ENCODE assay signal across 2 cellular contexts in the genomic region with DNA sequence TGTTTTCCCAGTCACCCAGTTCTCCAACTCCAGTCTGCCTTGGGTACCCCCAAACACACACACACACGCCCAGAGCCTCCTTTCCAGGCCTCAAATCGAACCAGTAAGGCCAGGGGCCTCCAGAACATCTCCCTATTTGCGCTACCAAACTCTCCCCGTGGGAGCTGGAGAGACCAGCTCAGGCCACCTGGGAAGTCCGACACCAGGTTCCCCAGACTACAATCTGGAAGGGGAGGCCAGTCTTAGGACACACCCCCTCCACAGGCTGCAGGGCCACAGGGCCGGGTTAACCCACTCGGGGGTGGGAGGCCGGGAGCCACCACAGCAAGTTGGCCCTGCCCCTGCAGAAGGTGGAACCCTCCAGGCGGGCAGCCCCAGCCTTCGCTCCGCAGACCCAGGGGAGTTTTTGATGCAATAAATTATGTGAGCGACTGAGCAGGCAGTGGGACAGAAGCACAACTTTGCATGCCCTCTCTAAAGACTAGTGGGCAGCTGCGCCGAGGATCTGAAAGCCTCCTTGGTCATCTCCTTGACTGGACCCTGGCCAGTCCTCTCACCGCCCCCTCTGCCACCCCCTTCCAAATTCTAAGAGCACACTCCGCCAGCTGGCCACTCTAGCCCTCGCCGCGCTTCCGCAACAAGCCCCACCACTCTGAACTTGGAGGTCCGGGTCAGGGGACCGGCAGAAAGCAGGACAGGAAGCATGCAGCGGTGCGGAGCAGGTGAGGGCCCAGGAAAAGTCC.
TF ChIP-seq lines count a peak whose summit lies in the region.

No MANE protein-coding gene starts in this region.

TF ChIP-seq in HEK293, 187 proteins besides CTCF, POLR2A, EP300 and RAD21:
- TF ChIP-seq, protein P1, sequence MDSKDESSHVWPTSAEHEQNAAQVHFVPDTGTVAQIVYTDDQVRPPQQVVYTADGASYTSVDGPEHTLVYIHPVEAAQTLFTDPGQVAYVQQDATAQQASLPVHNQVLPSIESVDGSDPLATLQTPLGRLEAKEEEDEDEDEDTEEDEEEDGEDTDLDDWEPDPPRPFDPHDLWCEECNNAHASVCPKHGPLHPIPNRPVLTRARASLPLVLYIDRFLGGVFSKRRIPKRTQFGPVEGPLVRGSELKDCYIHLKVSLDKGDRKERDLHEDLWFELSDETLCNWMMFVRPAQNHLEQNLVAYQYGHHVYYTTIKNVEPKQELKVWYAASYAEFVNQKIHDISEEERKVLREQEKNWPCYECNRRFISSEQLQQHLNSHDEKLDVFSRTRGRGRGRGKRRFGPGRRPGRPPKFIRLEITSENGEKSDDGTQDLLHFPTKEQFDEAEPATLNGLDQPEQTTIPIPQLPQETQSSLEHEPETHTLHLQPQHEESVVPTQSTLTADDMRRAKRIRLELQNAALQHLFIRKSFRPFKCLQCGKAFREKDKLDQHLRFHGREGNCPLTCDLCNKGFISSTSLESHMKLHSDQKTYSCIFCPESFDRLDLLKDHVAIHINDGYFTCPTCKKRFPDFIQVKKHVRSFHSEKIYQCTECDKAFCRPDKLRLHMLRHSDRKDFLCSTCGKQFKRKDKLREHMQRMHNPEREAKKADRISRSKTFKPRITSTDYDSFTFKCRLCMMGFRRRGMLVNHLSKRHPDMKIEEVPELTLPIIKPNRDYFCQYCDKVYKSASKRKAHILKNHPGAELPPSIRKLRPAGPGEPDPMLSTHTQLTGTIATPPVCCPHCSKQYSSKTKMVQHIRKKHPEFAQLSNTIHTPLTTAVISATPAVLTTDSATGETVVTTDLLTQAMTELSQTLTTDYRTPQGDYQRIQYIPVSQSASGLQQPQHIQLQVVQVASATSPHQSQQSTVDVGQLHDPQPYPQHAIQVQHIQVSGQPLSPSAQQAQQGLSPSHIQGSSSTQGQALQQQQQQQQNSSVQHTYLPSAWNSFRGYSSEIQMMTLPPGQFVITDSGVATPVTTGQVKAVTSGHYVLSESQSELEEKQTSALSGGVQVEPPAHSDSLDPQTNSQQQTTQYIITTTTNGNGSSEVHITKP (tag by site-specific recombination; IDR thresholded peaks at IDR 0.05) = peak; percentile 40; the same call in 1 of the 2 replicates
- no peak for TF ChIP-seq ZNF202 (tag by site-specific recombination; IDR thresholded peaks at IDR 0.05; ENCODE audit: borderline replicate concordance)
- no peak for TF ChIP-seq ZNF433 (tag by site-specific recombination; IDR thresholded peaks at IDR 0.05; ENCODE audit: low read depth)
TF ChIP-seq in HEK293: peak in this region for 1.

TF ChIP-seq in HepG2, 621 proteins besides CTCF, POLR2A, EP300 and RAD21 (continues in another document):
- TF ChIP-seq ZNF556 (CRISPR knock-in tag; IDR thresholded peaks at IDR 0.05; ENCODE audit: borderline replicate concordance) (no peak), RORA (CRISPR knock-in tag; IDR thresholded peaks at IDR 0.05) (no peak), SNAI1 (CRISPR knock-in tag; IDR thresholded peaks at IDR 0.05; ENCODE audit: borderline replicate concordance) (0 out of 2 replicates have a peak, but pooled peaks have one; percentile 55), HOXA9 (CRISPR knock-in tag; IDR thresholded peaks at IDR 0.05; ENCODE audit: borderline replicate concordance) (peak; percentile 34; the same call in 1 of the 2 replicates), NAIF1 (CRISPR knock-in tag; IDR thresholded peaks at IDR 0.05; ENCODE audit: borderline replicate concordance) (peak; percentile 60; the same call in 1 of the 2 replicates), ZNF253 (CRISPR knock-in tag; IDR thresholded peaks at IDR 0.05; ENCODE audit: borderline replicate concordance) (peak; percentile 57; the same call in 1 of the 2 replicates), SSRP1 (CRISPR knock-in tag; IDR thresholded peaks at IDR 0.05) (peak; percentile 94; the same call in 1 of the 2 replicates), HNRNPLL (IDR thresholded peaks at IDR 0.05; ENCODE audit: low read depth, low read length, poor library complexity, severe bottlenecking) (peak; percentile 10), NFIC (IDR thresholded peaks at IDR 0.05; ENCODE audit: low read length) (no peak), ZSCAN21 (CRISPR knock-in tag; IDR thresholded peaks at IDR 0.05; ENCODE audit: borderline replicate concordance) (no peak; the same call in 1 of the 2 replicates), HMG20B (CRISPR knock-in tag; conservative IDR thresholded peaks at IDR 0.05) (no peak), ZNF598 (CRISPR knock-in tag; IDR thresholded peaks at IDR 0.05; ENCODE audit: borderline replicate concordance) (0 out of 2 replicates have a peak, but pooled peaks have one; percentile 47), ZMYM3 (CRISPR knock-in tag; IDR thresholded peaks at IDR 0.05) (no peak), ZNF547 (CRISPR knock-in tag; IDR thresholded peaks at IDR 0.05) (peak; percentile 22; the same call in 1 of the 2 replicates), ZSCAN29 (CRISPR knock-in tag; conservative IDR thresholded peaks at IDR 0.05) (0 out of 2 replicates have a peak, but pooled peaks have one; percentile 35), CCAR2 (optimal IDR thresholded peaks at IDR 0.05; ENCODE audit: low read depth, low read length) (peak; percentile 25), ZIK1 (CRISPR knock-in tag; IDR thresholded peaks at IDR 0.05; ENCODE audit: borderline replicate concordance, low read depth) (0 out of 2 replicates have a peak, but pooled peaks have one; percentile 48), ZNF337 (CRISPR knock-in tag; IDR thresholded peaks at IDR 0.05; ENCODE audit: borderline replicate concordance, low read depth) (peak; percentile 39; the same call in 1 of the 2 replicates), ZNF563 (CRISPR knock-in tag; IDR thresholded peaks at IDR 0.05) (peak; percentile 39; the same call in 1 of the 2 replicates), SUZ12 (IDR thresholded peaks at IDR 0.05; ENCODE audit: low read depth, low read length) (no peak), ZNF768 (CRISPR knock-in tag; IDR thresholded peaks at IDR 0.05) (0 out of 2 replicates have a peak, but pooled peaks have one; percentile 16)
- TF ChIP-seq, protein P2, sequence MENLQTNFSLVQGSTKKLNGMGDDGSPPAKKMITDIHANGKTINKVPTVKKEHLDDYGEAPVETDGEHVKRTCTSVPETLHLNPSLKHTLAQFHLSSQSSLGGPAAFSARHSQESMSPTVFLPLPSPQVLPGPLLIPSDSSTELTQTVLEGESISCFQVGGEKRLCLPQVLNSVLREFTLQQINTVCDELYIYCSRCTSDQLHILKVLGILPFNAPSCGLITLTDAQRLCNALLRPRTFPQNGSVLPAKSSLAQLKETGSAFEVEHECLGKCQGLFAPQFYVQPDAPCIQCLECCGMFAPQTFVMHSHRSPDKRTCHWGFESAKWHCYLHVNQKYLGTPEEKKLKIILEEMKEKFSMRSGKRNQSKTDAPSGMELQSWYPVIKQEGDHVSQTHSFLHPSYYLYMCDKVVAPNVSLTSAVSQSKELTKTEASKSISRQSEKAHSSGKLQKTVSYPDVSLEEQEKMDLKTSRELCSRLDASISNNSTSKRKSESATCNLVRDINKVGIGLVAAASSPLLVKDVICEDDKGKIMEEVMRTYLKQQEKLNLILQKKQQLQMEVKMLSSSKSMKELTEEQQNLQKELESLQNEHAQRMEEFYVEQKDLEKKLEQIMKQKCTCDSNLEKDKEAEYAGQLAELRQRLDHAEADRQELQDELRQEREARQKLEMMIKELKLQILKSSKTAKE (CRISPR knock-in tag; IDR thresholded peaks at IDR 0.05; ENCODE audit: borderline replicate concordance) = peak; percentile 16; the same call in 1 of the 2 replicates
- TF ChIP-seq, protein P3, sequence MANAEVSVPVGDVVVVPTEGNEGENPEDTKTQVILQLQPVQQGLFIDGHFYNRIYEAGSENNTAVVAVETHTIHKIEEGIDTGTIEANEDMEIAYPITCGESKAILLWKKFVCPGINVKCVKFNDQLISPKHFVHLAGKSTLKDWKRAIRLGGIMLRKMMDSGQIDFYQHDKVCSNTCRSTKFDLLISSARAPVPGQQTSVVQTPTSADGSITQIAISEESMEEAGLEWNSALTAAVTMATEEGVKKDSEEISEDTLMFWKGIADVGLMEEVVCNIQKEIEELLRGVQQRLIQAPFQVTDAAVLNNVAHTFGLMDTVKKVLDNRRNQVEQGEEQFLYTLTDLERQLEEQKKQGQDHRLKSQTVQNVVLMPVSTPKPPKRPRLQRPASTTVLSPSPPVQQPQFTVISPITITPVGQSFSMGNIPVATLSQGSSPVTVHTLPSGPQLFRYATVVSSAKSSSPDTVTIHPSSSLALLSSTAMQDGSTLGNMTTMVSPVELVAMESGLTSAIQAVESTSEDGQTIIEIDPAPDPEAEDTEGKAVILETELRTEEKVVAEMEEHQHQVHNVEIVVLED (CRISPR knock-in tag; IDR thresholded peaks at IDR 0.05; ENCODE audit: borderline replicate concordance) = 0 out of 2 replicates have a peak, but pooled peaks have one; percentile 28
- TF ChIP-seq, protein P4, sequence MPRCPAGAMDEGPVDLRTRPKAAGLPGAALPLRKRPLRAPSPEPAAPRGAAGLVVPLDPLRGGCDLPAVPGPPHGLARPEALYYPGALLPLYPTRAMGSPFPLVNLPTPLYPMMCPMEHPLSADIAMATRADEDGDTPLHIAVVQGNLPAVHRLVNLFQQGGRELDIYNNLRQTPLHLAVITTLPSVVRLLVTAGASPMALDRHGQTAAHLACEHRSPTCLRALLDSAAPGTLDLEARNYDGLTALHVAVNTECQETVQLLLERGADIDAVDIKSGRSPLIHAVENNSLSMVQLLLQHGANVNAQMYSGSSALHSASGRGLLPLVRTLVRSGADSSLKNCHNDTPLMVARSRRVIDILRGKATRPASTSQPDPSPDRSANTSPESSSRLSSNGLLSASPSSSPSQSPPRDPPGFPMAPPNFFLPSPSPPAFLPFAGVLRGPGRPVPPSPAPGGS (CRISPR knock-in tag; IDR thresholded peaks at IDR 0.05) = no peak; the same call in 1 of the 2 replicates
- TF ChIP-seq, protein P5, sequence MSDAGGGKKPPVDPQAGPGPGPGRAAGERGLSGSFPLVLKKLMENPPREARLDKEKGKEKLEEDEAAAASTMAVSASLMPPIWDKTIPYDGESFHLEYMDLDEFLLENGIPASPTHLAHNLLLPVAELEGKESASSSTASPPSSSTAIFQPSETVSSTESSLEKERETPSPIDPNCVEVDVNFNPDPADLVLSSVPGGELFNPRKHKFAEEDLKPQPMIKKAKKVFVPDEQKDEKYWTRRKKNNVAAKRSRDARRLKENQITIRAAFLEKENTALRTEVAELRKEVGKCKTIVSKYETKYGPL (CRISPR knock-in tag; IDR thresholded peaks at IDR 0.05) = no peak
- TF ChIP-seq, protein P6, sequence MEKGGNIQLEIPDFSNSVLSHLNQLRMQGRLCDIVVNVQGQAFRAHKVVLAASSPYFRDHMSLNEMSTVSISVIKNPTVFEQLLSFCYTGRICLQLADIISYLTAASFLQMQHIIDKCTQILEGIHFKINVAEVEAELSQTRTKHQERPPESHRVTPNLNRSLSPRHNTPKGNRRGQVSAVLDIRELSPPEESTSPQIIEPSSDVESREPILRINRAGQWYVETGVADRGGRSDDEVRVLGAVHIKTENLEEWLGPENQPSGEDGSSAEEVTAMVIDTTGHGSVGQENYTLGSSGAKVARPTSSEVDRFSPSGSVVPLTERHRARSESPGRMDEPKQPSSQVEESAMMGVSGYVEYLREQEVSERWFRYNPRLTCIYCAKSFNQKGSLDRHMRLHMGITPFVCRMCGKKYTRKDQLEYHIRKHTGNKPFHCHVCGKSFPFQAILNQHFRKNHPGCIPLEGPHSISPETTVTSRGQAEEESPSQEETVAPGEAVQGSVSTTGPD (CRISPR knock-in tag; IDR thresholded peaks at IDR 0.05) = 0 out of 2 replicates have a peak, but pooled peaks have one; percentile 0
- TF ChIP-seq, protein P1 (CRISPR knock-in tag; IDR thresholded peaks at IDR 0.05; ENCODE audit: low read depth) = 0 out of 2 replicates have a peak, but pooled peaks have one; percentile 33
- TF ChIP-seq, protein P7, sequence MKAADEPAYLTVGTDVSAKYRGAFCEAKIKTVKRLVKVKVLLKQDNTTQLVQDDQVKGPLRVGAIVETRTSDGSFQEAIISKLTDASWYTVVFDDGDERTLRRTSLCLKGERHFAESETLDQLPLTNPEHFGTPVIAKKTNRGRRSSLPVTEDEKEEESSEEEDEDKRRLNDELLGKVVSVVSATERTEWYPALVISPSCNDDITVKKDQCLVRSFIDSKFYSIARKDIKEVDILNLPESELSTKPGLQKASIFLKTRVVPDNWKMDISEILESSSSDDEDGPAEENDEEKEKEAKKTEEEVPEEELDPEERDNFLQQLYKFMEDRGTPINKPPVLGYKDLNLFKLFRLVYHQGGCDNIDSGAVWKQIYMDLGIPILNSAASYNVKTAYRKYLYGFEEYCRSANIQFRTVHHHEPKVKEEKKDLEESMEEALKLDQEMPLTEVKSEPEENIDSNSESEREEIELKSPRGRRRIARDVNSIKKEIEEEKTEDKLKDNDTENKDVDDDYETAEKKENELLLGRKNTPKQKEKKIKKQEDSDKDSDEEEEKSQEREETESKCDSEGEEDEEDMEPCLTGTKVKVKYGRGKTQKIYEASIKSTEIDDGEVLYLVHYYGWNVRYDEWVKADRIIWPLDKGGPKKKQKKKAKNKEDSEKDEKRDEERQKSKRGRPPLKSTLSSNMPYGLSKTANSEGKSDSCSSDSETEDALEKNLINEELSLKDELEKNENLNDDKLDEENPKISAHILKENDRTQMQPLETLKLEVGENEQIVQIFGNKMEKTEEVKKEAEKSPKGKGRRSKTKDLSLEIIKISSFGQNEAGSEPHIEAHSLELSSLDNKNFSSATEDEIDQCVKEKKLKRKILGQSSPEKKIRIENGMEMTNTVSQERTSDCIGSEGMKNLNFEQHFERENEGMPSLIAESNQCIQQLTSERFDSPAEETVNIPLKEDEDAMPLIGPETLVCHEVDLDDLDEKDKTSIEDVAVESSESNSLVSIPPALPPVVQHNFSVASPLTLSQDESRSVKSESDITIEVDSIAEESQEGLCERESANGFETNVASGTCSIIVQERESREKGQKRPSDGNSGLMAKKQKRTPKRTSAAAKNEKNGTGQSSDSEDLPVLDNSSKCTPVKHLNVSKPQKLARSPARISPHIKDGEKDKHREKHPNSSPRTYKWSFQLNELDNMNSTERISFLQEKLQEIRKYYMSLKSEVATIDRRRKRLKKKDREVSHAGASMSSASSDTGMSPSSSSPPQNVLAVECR (CRISPR knock-in tag; IDR thresholded peaks at IDR 0.05; ENCODE audit: borderline replicate concordance) = peak; percentile 4; the same call in 1 of the 2 replicates
